8 cellular contexts compared by ENCODE assay signal in the genomic region with DNA sequence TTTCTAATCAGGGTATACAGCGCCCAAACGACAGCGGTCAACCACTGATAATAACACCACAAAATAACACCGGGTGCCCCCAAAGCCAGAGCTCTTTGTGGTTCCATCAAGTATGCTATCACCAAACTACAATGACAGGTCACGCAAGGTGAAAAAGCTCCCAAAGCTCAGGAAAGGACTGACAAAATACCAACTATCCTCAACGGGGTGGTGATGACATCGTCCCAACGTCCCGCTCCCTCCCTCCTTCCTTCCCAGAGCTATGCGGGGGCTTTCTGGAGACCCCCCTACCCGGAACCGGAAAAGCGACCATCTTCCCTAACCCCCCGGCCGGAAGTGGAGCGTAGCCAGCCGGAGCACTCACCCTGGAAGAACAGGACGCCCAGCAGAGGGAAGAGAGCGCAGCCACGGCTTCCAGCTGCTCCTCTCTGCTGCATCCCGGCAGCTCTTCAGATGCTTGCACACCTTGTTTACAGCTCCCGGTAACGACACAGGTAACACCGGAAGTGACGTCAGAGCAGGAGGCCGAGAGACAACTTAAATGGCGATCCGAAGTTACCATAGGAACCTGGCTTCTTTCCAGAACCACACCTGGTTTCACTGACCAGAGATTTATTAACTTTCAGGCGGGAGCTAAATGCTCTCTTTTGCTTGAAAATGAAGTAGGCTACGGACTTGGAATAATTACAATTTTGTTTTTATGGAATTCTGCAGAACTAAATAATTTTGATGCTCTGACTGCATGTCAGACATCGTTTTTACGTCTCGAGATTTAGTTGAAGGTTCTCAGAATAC. TPM values are rescaled to one million over a fixed set of nuclear protein-coding genes. Genes with fewer than 3 reads are reported as not detected.
DNase-seq lines count a peak whose midpoint lies in the region; ATAC-seq and TF ChIP-seq lines count a peak whose summit lies in the region.

A gene with protein sequence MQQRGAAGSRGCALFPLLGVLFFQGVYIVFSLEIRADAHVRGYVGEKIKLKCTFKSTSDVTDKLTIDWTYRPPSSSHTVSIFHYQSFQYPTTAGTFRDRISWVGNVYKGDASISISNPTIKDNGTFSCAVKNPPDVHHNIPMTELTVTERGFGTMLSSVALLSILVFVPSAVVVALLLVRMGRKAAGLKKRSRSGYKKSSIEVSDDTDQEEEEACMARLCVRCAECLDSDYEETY (minus strand): TSS at position 508 of the 795 bp plus-strand sequence. CDS start 71 bp downstream, at position 437.

- peak within 1 kb of the TSS; percentile 95 for H3K4me2 ChIP-seq in PC-3 (ENCODE audit: low read length)

- H3K79me2 ChIP-seq in PC-3 (ENCODE audit: low read length), result peaks cover 34% of the 10 kb centered on the region

- H3K4me3 Mint-ChIP-seq in CD4-positive, CD25-positive, alpha-beta regulatory T cell, result peak within 1 kb of the TSS; percentile 96 to 100 (median 99)

- CTCF ChIA-PET in PC-3 (lab: Charles Lee), result interaction anchor here (0.5 to 1.3 kb wide), 3 partner anchors 25 to 850 kb away, joined by 3 to 7 read pairs (median 5); no protein-coding TSS in a partner anchor

- H3K9me3 Mint-ChIP-seq in CD4-positive, CD25-positive, alpha-beta regulatory T cell, result no peaks in the 10 kb centered on the region

- H3K36me3 ChIP-seq in CD4-positive, CD25-positive, alpha-beta regulatory T cell (ENCODE audit: control insufficient read depth, insufficient read depth, low read length), result no peaks in the 10 kb centered on the region
- H3K36me3 ChIP-seq in PC-3 (ENCODE audit: low read depth, low read length) (peaks cover 11% of the 10 kb centered on the region), mucosa of rectum (ENCODE audit: control insufficient read depth in 2 of 2, insufficient read depth in 2 of 2, low read length in 2 of 2) (peaks cover 6 to 9% of the 10 kb centered on the region in 2 donors)

- BruUV-seq in PC-3 (replicated peaks; lab: Mats Ljungman, UMichigan), result TSS peak; percentile 75

- TF ChIP-seq CTCF in PC-3 (conservative IDR thresholded peaks at IDR 0.05; ENCODE audit: low read depth, low read length), result no peak

- peak; percentile 82 to 92 (median 89) for DNase-seq in CD4-positive, CD25-positive, alpha-beta regulatory T cell
- DNase-seq in KBM-7 (peak; percentile 97), PC-3 (peak; percentile 99)
- peak; percentile 85 to 86 for DNase-seq in activated T-cell treated with anti-CD3 and anti-CD28 coated beads, Interleukin-2, amount 50 U/mL, for 48 hours
- peak; percentile 62 for DNase-seq in stimulated activated CD8-positive, alpha-beta memory T cell treated with anti-CD3 and anti-CD28 coated beads, Interleukin-4, amount 100 ng/mL, for 24 hours (ENCODE audit: low read depth)

- peak; percentile 63 for ATAC-seq in CD4-positive, CD25-positive, alpha-beta regulatory T cell (ENCODE audit: low read depth in 2 of 2)
- ATAC-seq in GM21390 (IDR thresholded peaks at IDR 0.05; ENCODE audit: unreplicated experiment) (peak; percentile 61), PC-3 (peak; percentile 72), esophagus mucosa (peak; percentile 88)

- peaks cover 6% of the 10 kb centered on the region for H3K27me3 Mint-ChIP-seq in CD4-positive, CD25-positive, alpha-beta regulatory T cell

- peaks cover 26 to 49% (median 43%) of the 10 kb centered on the region in 4 donors for H3K4me1 Mint-ChIP-seq in CD4-positive, CD25-positive, alpha-beta regulatory T cell

- H3F3A ChIP-seq in PC-3 (ENCODE audit: low read length, unreplicated experiment), result no peaks in the 10 kb centered on the region

- in situ Hi-C loops in KBM-7 (cut with MboI; ENCODE audit: low pct_unique_long_range_greater_than_20kb, low sequenced_read_pairs), result no loop called here

- H3K27ac Mint-ChIP-seq in CD4-positive, CD25-positive, alpha-beta regulatory T cell, result peak within 1 kb of the TSS; percentile 99 to 100 (median 100)

- POLR2A ChIA-PET in PC-3 (lab: Charles Lee; ENCODE audit: unreplicated experiment), result interaction anchor here (0.5 to 0.6 kb wide), 2 partner anchors 9 to 36 kb away, joined by 3 read pairs; no protein-coding TSS in a partner anchor

- H3K9me3 ChIP-seq in CD4-positive, CD25-positive, alpha-beta regulatory T cell (ENCODE audit: control insufficient read depth in 2 of 2, low read length in 2 of 2), result no peaks in the 10 kb centered on the region
- H3K9me3 ChIP-seq in PC-3 (ENCODE audit: low read length) (no peaks in the 10 kb centered on the region), mucosa of rectum (ENCODE audit: control insufficient read depth in 2 of 2, low read length in 2 of 2) (no peaks in the 10 kb centered on the region)

- peaks cover 8% of the 10 kb centered on the region for H3K36me3 Mint-ChIP-seq in CD4-positive, CD25-positive, alpha-beta regulatory T cell

- H3K4me3 ChIP-seq in CD4-positive, CD25-positive, alpha-beta regulatory T cell (ENCODE audit: low read depth, low read length), result peak within 1 kb of the TSS; percentile 97
- peak within 1 kb of the TSS; percentile 90 for H3K4me3 ChIP-seq in PC-3 (ENCODE audit: low read length)
- H3K4me3 ChIP-seq in mucosa of rectum (ENCODE audit: low read length in 2 of 2), result peak within 1 kb of the TSS; percentile 87 to 93

- no peaks in the 10 kb centered on the region for H3K9me2 ChIP-seq in PC-3 (replicated peaks; ENCODE audit: low read length)

- peak within 1 kb of the TSS; percentile 86 for H2AFZ ChIP-seq in PC-3 (ENCODE audit: low read length)

- intact Hi-C loops in PC-3 (cut with micrococcal nuclease), result no loop called here

- no peaks in the 10 kb centered on the region for H3K27me3 ChIP-seq in CD4-positive, CD25-positive, alpha-beta regulatory T cell (ENCODE audit: control insufficient read depth, insufficient read depth, low read length)
- H3K27me3 ChIP-seq in PC-3 (ENCODE audit: low read length) (no peaks in the 10 kb centered on the region), mucosa of rectum (ENCODE audit: control insufficient read depth in 2 of 2, insufficient read depth in 2 of 2, low read length in 2 of 2) (no peaks in the 10 kb centered on the region)

- peak within 1 kb of the TSS; percentile 95 for H3K27ac ChIP-seq in CD4-positive, CD25-positive, alpha-beta regulatory T cell (ENCODE audit: insufficient read depth, low read length, poor library complexity, severe bottlenecking)
- H3K27ac ChIP-seq in PC-3 (ENCODE audit: low read length), result peak within 1 kb of the TSS; percentile 84
- peak within 1 kb of the TSS; percentile 89 to 90 for H3K27ac ChIP-seq in mucosa of rectum (ENCODE audit: low read depth in 2 of 2, low read length in 2 of 2)

- H3K4me1 ChIP-seq in CD4-positive, CD25-positive, alpha-beta regulatory T cell (ENCODE audit: control insufficient read depth, insufficient read depth, low read length, poor library complexity, severe bottlenecking), result peaks cover 27% of the 10 kb centered on the region
- H3K4me1 ChIP-seq in PC-3 (ENCODE audit: insufficient read depth, low read length), result peaks cover 20% of the 10 kb centered on the region
- H3K4me1 ChIP-seq in mucosa of rectum (ENCODE audit: control insufficient read depth in 2 of 2, insufficient read depth in 2 of 2, low read length in 2 of 2), result peaks cover 9 to 10% of the 10 kb centered on the region in 2 donors

- no peaks in the 10 kb centered on the region for H4K20me1 ChIP-seq in PC-3 (ENCODE audit: low read length)

- H3K9ac ChIP-seq in PC-3 (ENCODE audit: low read length), result peak within 1 kb of the TSS; percentile 80
- peak within 1 kb of the TSS; percentile 72 to 79 for H3K9ac ChIP-seq in mucosa of rectum (ENCODE audit: low read depth in 1 of 2, low read length in 2 of 2)

RNA-seq across cellular contexts. Expression of the gene that starts here (rescaled TPM):
- 16.1 TPM for total RNA-seq in CD4-positive, CD25-positive, alpha-beta regulatory T cell
- polyA plus RNA-seq in CD4-positive, CD25-positive, alpha-beta regulatory T cell, result 10 to 100 TPM in 1 of 4 donors, 1 to 10 TPM in 3; 4.5 to 12.2 (median 6.3) TPM
- total RNA-seq in PC-3 (2014; rRNA removed) (7.0 and 8.4 TPM in 2 replicates), esophagus mucosa (20.7 TPM)

Comparison
In these comparisons a context has a peak if more than half of its experiments do, and no peak if none do; other contexts are left out.
1. Peak in every context shown above with its lines: DNase-seq, ATAC-seq, H3K4me3 ChIP-seq and H3K27ac ChIP-seq.